1 cellular context compared by ENCODE assay signal in the genomic region with DNA sequence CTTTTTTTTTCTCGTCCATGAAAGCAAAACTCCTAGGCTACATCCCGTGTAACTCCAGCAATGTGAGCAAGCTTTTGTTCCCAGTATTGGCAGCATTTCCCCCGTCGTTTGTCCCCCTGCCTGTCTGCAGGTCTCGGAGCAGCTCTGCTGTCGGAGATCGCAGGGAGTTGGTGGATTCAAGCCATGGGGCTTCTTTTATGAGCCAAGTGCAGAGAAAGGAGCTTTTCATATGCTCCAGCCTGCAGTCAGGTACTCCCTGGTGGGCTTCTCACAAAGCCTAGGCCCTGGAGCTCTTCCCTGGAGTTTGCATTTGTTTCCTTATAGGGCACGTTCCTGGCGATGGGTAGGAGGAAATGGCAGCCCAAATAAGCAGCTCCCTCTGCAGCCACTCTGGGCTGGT.
TF ChIP-seq lines count a peak whose summit lies in the region.

No MANE protein-coding gene starts in this region.

TF ChIP-seq in WTC11, 78 proteins besides CTCF, POLR2A, EP300 and RAD21 (continued from another document):
- TF ChIP-seq CREM (CRISPR knock-in tag; IDR thresholded peaks at IDR 0.05) (0 out of 2 replicates have a peak, but pooled peaks have one; percentile 29), FOXP1 (CRISPR knock-in tag; IDR thresholded peaks at IDR 0.05; ENCODE audit: borderline replicate concordance) (no peak), MYBL2 (CRISPR knock-in tag; IDR thresholded peaks at IDR 0.05) (no peak), RORB (CRISPR knock-in tag; IDR thresholded peaks at IDR 0.05) (no peak), TEAD1 (CRISPR knock-in tag; IDR thresholded peaks at IDR 0.05) (peak; percentile 84), NFYB (CRISPR knock-in tag; conservative IDR thresholded peaks at IDR 0.05; ENCODE audit: low read depth) (no peak), IRF2 (CRISPR knock-in tag; IDR thresholded peaks at IDR 0.05; ENCODE audit: borderline replicate concordance, low read depth) (no peak), GRHL2 (CRISPR knock-in tag; IDR thresholded peaks at IDR 0.05; ENCODE audit: insufficient replicate concordance, severe bottlenecking) (no peak), FOXK1 (CRISPR knock-in tag; IDR thresholded peaks at IDR 0.05) (0 out of 2 replicates have a peak, but pooled peaks have one; percentile 47), KAT7 (CRISPR knock-in tag; IDR thresholded peaks at IDR 0.05; ENCODE audit: borderline replicate concordance) (no peak), TP53 (CRISPR knock-in tag; IDR thresholded peaks at IDR 0.05) (no peak), ZNF423 (CRISPR knock-in tag; IDR thresholded peaks at IDR 0.05) (peak; percentile 97), MXD4 (CRISPR knock-in tag; IDR thresholded peaks at IDR 0.05; ENCODE audit: borderline replicate concordance) (no peak), ETV6 (CRISPR knock-in tag; IDR thresholded peaks at IDR 0.05) (peak; percentile 70), OVOL2 (CRISPR knock-in tag; IDR thresholded peaks at IDR 0.05; ENCODE audit: borderline replicate concordance) (no peak), TEAD4 (CRISPR knock-in tag; IDR thresholded peaks at IDR 0.05) (no peak), NR2C2 (CRISPR knock-in tag; IDR thresholded peaks at IDR 0.05) (no peak), ESRRA (CRISPR knock-in tag; IDR thresholded peaks at IDR 0.05; ENCODE audit: borderline replicate concordance) (no peak), JAZF1 (CRISPR knock-in tag; IDR thresholded peaks at IDR 0.05) (no peak), ZNF232 (CRISPR knock-in tag; IDR thresholded peaks at IDR 0.05) (no peak), ZNF416 (CRISPR knock-in tag; IDR thresholded peaks at IDR 0.05) (no peak)
- TF ChIP-seq, protein P1, sequence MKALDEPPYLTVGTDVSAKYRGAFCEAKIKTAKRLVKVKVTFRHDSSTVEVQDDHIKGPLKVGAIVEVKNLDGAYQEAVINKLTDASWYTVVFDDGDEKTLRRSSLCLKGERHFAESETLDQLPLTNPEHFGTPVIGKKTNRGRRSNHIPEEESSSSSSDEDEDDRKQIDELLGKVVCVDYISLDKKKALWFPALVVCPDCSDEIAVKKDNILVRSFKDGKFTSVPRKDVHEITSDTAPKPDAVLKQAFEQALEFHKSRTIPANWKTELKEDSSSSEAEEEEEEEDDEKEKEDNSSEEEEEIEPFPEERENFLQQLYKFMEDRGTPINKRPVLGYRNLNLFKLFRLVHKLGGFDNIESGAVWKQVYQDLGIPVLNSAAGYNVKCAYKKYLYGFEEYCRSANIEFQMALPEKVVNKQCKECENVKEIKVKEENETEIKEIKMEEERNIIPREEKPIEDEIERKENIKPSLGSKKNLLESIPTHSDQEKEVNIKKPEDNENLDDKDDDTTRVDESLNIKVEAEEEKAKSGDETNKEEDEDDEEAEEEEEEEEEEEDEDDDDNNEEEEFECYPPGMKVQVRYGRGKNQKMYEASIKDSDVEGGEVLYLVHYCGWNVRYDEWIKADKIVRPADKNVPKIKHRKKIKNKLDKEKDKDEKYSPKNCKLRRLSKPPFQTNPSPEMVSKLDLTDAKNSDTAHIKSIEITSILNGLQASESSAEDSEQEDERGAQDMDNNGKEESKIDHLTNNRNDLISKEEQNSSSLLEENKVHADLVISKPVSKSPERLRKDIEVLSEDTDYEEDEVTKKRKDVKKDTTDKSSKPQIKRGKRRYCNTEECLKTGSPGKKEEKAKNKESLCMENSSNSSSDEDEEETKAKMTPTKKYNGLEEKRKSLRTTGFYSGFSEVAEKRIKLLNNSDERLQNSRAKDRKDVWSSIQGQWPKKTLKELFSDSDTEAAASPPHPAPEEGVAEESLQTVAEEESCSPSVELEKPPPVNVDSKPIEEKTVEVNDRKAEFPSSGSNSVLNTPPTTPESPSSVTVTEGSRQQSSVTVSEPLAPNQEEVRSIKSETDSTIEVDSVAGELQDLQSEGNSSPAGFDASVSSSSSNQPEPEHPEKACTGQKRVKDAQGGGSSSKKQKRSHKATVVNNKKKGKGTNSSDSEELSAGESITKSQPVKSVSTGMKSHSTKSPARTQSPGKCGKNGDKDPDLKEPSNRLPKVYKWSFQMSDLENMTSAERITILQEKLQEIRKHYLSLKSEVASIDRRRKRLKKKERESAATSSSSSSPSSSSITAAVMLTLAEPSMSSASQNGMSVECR (CRISPR knock-in tag; IDR thresholded peaks at IDR 0.05; ENCODE audit: borderline replicate concordance) = no peak
- TF ChIP-seq, protein P2, sequence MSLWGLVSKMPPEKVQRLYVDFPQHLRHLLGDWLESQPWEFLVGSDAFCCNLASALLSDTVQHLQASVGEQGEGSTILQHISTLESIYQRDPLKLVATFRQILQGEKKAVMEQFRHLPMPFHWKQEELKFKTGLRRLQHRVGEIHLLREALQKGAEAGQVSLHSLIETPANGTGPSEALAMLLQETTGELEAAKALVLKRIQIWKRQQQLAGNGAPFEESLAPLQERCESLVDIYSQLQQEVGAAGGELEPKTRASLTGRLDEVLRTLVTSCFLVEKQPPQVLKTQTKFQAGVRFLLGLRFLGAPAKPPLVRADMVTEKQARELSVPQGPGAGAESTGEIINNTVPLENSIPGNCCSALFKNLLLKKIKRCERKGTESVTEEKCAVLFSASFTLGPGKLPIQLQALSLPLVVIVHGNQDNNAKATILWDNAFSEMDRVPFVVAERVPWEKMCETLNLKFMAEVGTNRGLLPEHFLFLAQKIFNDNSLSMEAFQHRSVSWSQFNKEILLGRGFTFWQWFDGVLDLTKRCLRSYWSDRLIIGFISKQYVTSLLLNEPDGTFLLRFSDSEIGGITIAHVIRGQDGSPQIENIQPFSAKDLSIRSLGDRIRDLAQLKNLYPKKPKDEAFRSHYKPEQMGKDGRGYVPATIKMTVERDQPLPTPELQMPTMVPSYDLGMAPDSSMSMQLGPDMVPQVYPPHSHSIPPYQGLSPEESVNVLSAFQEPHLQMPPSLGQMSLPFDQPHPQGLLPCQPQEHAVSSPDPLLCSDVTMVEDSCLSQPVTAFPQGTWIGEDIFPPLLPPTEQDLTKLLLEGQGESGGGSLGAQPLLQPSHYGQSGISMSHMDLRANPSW (CRISPR knock-in tag; conservative IDR thresholded peaks at IDR 0.05; ENCODE audit: low read depth) = no peak
- TF ChIP-seq, protein P3, sequence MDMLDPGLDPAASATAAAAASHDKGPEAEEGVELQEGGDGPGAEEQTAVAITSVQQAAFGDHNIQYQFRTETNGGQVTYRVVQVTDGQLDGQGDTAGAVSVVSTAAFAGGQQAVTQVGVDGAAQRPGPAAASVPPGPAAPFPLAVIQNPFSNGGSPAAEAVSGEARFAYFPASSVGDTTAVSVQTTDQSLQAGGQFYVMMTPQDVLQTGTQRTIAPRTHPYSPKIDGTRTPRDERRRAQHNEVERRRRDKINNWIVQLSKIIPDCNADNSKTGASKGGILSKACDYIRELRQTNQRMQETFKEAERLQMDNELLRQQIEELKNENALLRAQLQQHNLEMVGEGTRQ (CRISPR knock-in tag; IDR thresholded peaks at IDR 0.05) = peak; percentile 30; the same call in 1 of the 2 replicates
- TF ChIP-seq, protein P4, sequence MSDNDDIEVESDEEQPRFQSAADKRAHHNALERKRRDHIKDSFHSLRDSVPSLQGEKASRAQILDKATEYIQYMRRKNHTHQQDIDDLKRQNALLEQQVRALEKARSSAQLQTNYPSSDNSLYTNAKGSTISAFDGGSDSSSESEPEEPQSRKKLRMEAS (CRISPR knock-in tag; IDR thresholded peaks at IDR 0.05) = no peak; the same call in 1 of the 2 replicates
- TF ChIP-seq, protein P5, sequence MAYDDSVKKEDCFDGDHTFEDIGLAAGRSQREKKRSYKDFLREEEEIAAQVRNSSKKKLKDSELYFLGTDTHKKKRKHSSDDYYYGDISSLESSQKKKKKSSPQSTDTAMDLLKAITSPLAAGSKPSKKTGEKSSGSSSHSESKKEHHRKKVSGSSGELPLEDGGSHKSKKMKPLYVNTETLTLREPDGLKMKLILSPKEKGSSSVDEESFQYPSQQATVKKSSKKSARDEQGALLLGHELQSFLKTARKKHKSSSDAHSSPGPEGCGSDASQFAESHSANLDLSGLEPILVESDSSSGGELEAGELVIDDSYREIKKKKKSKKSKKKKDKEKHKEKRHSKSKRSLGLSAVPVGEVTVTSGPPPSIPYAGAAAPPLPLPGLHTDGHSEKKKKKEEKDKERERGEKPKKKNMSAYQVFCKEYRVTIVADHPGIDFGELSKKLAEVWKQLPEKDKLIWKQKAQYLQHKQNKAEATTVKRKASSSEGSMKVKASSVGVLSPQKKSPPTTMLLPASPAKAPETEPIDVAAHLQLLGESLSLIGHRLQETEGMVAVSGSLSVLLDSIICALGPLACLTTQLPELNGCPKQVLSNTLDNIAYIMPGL (CRISPR knock-in tag; IDR thresholded peaks at IDR 0.05) = no peak
- TF ChIP-seq, protein P6, sequence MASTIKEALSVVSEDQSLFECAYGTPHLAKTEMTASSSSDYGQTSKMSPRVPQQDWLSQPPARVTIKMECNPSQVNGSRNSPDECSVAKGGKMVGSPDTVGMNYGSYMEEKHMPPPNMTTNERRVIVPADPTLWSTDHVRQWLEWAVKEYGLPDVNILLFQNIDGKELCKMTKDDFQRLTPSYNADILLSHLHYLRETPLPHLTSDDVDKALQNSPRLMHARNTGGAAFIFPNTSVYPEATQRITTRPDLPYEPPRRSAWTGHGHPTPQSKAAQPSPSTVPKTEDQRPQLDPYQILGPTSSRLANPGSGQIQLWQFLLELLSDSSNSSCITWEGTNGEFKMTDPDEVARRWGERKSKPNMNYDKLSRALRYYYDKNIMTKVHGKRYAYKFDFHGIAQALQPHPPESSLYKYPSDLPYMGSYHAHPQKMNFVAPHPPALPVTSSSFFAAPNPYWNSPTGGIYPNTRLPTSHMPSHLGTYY (CRISPR knock-in tag; IDR thresholded peaks at IDR 0.05) = no peak
